ENCODE assay signal across 16 cellular contexts in genomic region chr14:98466807-98467206, GRCh38.
"Had no signal": no experiment of that assay in that cellular context is flagged by ENCODE, and none has a peak within 500 bp of the region (broad histone marks: within the 10 kb centered on the region; RNA-seq: fewer than 3 reads in every experiment).

No MANE protein-coding gene starts in this region.

- H3K4me3 Mint-ChIP-seq: activated naive CD4-positive, alpha-beta T cell treated with anti-CD3 and anti-CD28 coated beads for 36 hours; activated T-helper 17 cell treated with anti-CD3 and anti-CD28 coated beads, Interleukin-2, amount 50 U/mL, for 72 hours; naive B cell; T-cell had no signal

- H3K9me3 Mint-ChIP-seq: activated naive CD4-positive, alpha-beta T cell treated with anti-CD3 and anti-CD28 coated beads for 36 hours had no signal

- H3K4me1 Mint-ChIP-seq: activated T-helper 17 cell treated with anti-CD3 and anti-CD28 coated beads, Interleukin-2, amount 50 U/mL, for 72 hours; naive B cell had no signal

- ATAC-seq: activated T-helper 17 cell treated with anti-CD3 and anti-CD28 coated beads, Interleukin-2, amount 50 U/mL, for 72 hours; gastroesophageal sphincter; heart right ventricle; left lobe of liver; T-cell had no signal

- H3K4me1 ChIP-seq: ascending aorta, colonic mucosa, gastroesophageal sphincter, heart right ventricle, tibial artery, uterus had no signal

- H3K9me3 ChIP-seq: ascending aorta, colonic mucosa, gastroesophageal sphincter, tibial artery, uterus had no signal

- H3K27me3 Mint-ChIP-seq: activated T-helper 17 cell treated with anti-CD3 and anti-CD28 coated beads, Interleukin-2, amount 50 U/mL, for 72 hours; naive B cell; T-cell had no signal

- H3K36me3 Mint-ChIP-seq: naive B cell, T-cell had no signal

- DNase-seq: activated CD4-positive, alpha-beta T cell treated with anti-CD3 and anti-CD28 coated beads, Interleukin-2, amount 50 U/mL, for 48 hours; activated CD4-positive, CD25-positive, alpha-beta regulatory T cell treated with anti-CD3 and anti-CD28 coated beads, Interleukin-2, amount 50 U/mL, for 72 hours; activated naive CD4-positive, alpha-beta T cell treated with anti-CD3 and anti-CD28 coated beads for 36 hours; central memory CD4-positive, alpha-beta T cell; colonic mucosa; heart right ventricle; naive B cell; stimulated activated CD4-positive, alpha-beta T cell treated with anti-CD3 and anti-CD28 coated beads, Interleukin-1b, Interleukin-23, amount 100 ng/mL, for 48 hours; T-cell; T-helper 9 cell; tibial artery; uterus had no signal

- H3K27ac Mint-ChIP-seq: activated naive CD4-positive, alpha-beta T cell treated with anti-CD3 and anti-CD28 coated beads for 36 hours; activated T-helper 17 cell treated with anti-CD3 and anti-CD28 coated beads, Interleukin-2, amount 50 U/mL, for 72 hours; naive B cell; T-cell had no signal

- H3K4me3 ChIP-seq: ascending aorta, colonic mucosa, gastroesophageal sphincter, heart right ventricle, tibial artery, uterus had no signal

- H3K36me3 ChIP-seq: ascending aorta, colonic mucosa, gastroesophageal sphincter, heart right ventricle, tibial artery, uterus had no signal

- H3K27ac ChIP-seq: ascending aorta, colonic mucosa, gastroesophageal sphincter, heart right ventricle, tibial artery, uterus had no signal

- H3K27me3 ChIP-seq: ascending aorta, colonic mucosa, gastroesophageal sphincter, tibial artery, uterus had no signal
